In genomic region chr10:71214641-71215160, GRCh38 we compare ENCODE assay signal across 14 cellular contexts. TPM values are rescaled to one million over a fixed set of nuclear protein-coding genes. Genes with fewer than 3 reads are reported as not detected.
DNase-seq lines count a peak whose midpoint lies in the region; ATAC-seq, FAIRE-seq and TF ChIP-seq lines count a peak whose summit lies in the region.
"Had no signal": no experiment of that assay in that cellular context is flagged by ENCODE, and none has a peak within 500 bp of the region (broad histone marks: within the 10 kb centered on the region; RNA-seq: fewer than 3 reads in every experiment).

No MANE protein-coding gene starts in this region.

- ATAC-seq in GM21526 (IDR thresholded peaks at IDR 0.05; ENCODE audit: low FRiP score, unreplicated experiment) (no peak), HG03342 (IDR thresholded peaks at IDR 0.05; ENCODE audit: unreplicated experiment) (no peak)
- ATAC-seq: right lobe of liver had no signal

- H3K4me3 Mint-ChIP-seq in endothelial cell (ENCODE audit: unreplicated experiment) (peak overlapping the region; percentile 100), nephron progenitor cell (peak overlapping the region; percentile 86)

- TF ChIP-seq CTCF in AG04450 (IDR thresholded peaks at IDR 0.05; ENCODE audit: low read depth, low read length): no peak
- TF ChIP-seq CTCF in HFF-Myc (IDR thresholded peaks at IDR 0.05; ENCODE audit: low read depth, low read length, missing control alignments): no peak
- TF ChIP-seq CTCF in endothelial cell (IDR thresholded peaks at IDR 0.05; ENCODE audit: unreplicated experiment): no peak
- TF ChIP-seq CTCF in nephron progenitor cell (IDR thresholded peaks at IDR 0.05): no peak

- H3K4me3 ChIP-seq in AG04450 (ENCODE audit: low read depth, low read length) (peak overlapping the region; percentile 88), HFF-Myc (replicated peaks; ENCODE audit: low read depth, low read length) (peak overlapping the region; percentile 95)

- H3K27ac ChIP-seq in AG04450 (ENCODE audit: low read depth, low read length): no peak overlapping the region
- H3K27ac ChIP-seq: BLaER1 treated with 17β-estradiol and CSF1 and Interleukin-3, amounts not matched to agents 10 nM and 100 nM; HL-60; right lobe of liver had no signal

- no peak for FAIRE-seq in HTR-8/SVneo (lab: Jason Lieb, UNC)
- FAIRE-seq: islet of Langerhans had no signal

- H3K4me1 Mint-ChIP-seq in endothelial cell (ENCODE audit: unreplicated experiment) (peaks cover 44% of the 10 kb centered on the region), nephron progenitor cell (peaks cover 79% of the 10 kb centered on the region)

- CTCF ChIA-PET in AG04450 (lab: Charles Lee): interaction anchor here (6.5 kb wide), 1 partner anchor 56 kb away, joined by 48 read pairs; no protein-coding TSS in a partner anchor

- H3K27ac Mint-ChIP-seq in endothelial cell (ENCODE audit: unreplicated experiment): peak overlapping the region; percentile 64
- peak overlapping the region; percentile 46 for H3K27ac Mint-ChIP-seq in nephron progenitor cell

- DNase-seq in AG04450 (ENCODE audit: low read depth, low spot score) (no peak), HFF-Myc (ENCODE audit: extremely low read depth, low read depth) (no peak), endothelial cell (ENCODE audit: low spot score) (no peak), nephron progenitor cell (no peak), HTR-8/SVneo (ENCODE audit: insufficient read length, low spot score) (no peak), NCI-H1105 treated with DMSO at 0.1 percent for 48 hours (lab: John Stamatoyannopoulos, UW) (no peak)
- DNase-seq: NCI-H1436 treated with DMSO at 0.1 percent for 48 hours, T-helper 2 cell had no signal

- peaks cover 21% of the 10 kb centered on the region for H3K27me3 ChIP-seq in AG04450 (ENCODE audit: control insufficient read depth, insufficient read depth, low read length)

- H3K9me3 Mint-ChIP-seq in endothelial cell (ENCODE audit: unreplicated experiment) (no peaks in the 10 kb centered on the region), nephron progenitor cell (no peaks in the 10 kb centered on the region)

- H3K27me3 Mint-ChIP-seq in endothelial cell (ENCODE audit: unreplicated experiment) (peaks cover 11% of the 10 kb centered on the region), nephron progenitor cell (ENCODE audit: low read depth, poor library complexity) (peaks cover 34% of the 10 kb centered on the region)

- H3K36me3 Mint-ChIP-seq in endothelial cell (ENCODE audit: low read depth, unreplicated experiment): peaks cover 20% of the 10 kb centered on the region
- no peaks in the 10 kb centered on the region for H3K36me3 Mint-ChIP-seq in nephron progenitor cell (ENCODE audit: low read depth)

- no peaks in the 10 kb centered on the region; the same call in 1 of the 2 replicates for H3K9me3 ChIP-seq in AG04450 (ENCODE audit: control insufficient read depth, insufficient read depth, low read length)
- H3K9me3 ChIP-seq: BLaER1 treated with 17β-estradiol and CSF1 and Interleukin-3, amounts not matched to agents 10 nM and 100 nM; right lobe of liver had no signal

- POLR2A ChIA-PET in AG04450 (lab: Yijun Ruan, JAX): no interaction called here

RNA-seq across cellular contexts. Expression of gene UNC5B, which starts 2.3 kb away (rescaled TPM):
- 8.1 and 10.2 TPM in 2 replicates for polyA plus RNA-seq in AG04450 (2011; rRNA removed)
- 9.0 and 10.9 TPM in 2 replicates for polyA minus RNA-seq in AG04450 (2011; rRNA and poly(A)+ RNA removed)
- total RNA-seq in endothelial cell (ENCODE audit: unreplicated experiment): 231 TPM
